ENCODE assay signal across 9 cellular contexts in the genomic region with DNA sequence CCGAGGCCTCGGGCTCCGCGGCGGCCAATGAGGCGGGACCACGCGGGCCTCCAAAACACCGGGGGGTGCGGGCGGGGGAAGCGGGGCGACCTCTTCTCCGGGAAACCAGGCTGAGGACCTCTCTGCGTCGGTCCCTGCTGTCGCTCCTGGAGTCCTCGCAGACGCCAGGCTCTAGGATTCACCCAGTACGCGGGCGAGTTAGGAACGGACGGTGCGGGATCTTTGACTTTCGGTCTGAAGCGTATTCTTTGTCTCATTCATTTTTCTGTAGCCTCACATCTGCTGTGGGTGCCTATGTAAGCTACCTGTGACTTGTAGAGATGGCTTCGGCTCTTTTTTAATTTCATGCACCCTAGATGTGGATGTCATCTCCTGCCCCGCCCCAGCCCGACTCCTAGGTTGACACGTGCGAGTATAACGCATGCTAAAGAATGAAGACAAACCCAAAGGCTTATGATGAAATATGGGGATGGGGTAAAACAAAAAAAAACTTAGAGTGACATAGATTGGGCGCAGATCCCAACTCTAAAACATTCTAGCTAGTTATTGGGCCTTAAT. TPM values are rescaled to one million over a fixed set of nuclear protein-coding genes. Genes with fewer than 3 reads are reported as not detected.
DNase-seq lines count a peak whose midpoint lies in the region; ATAC-seq and TF ChIP-seq lines count a peak whose summit lies in the region.
"Had no signal": no experiment of that assay in that cellular context is flagged by ENCODE, and none has a peak within 500 bp of the region (broad histone marks: within the 10 kb centered on the region; RNA-seq: fewer than 3 reads in every experiment).

No MANE protein-coding gene starts in this region.

- no peaks in the 10 kb centered on the region for H4K20me1 ChIP-seq in neural cell (ENCODE audit: insufficient read depth)

- H3K79me2 ChIP-seq in neural cell (replicated peaks; ENCODE audit: insufficient read depth, low read length): no peaks in the 10 kb centered on the region

- peak overlapping the region; percentile 54 for H3K4me2 ChIP-seq in neural cell (ENCODE audit: low read length)

- no peak for TF ChIP-seq EP300 in neural cell (conservative IDR thresholded peaks at IDR 0.05; ENCODE audit: poor library complexity, severe bottlenecking)

- H3K27me3 ChIP-seq in colonic mucosa: no peaks in the 10 kb centered on the region
- peaks cover 16% of the 10 kb centered on the region for H3K27me3 ChIP-seq in neural cell (ENCODE audit: insufficient read depth, low read depth, low read length)

- peak overlapping the region; percentile 56 for H2AFZ ChIP-seq in neural cell (ENCODE audit: low read depth, low read length)

- no peaks in the 10 kb centered on the region for H3F3A ChIP-seq in neural cell (ENCODE audit: insufficient read depth, low read length, poor library complexity, severe bottlenecking)

- peaks cover 3% of the 10 kb centered on the region for H3K4me1 ChIP-seq in colonic mucosa

- no peak overlapping the region for H3K27ac ChIP-seq in colonic mucosa
- H3K27ac ChIP-seq in neural cell (ENCODE audit: low read length): no peak overlapping the region
- H3K27ac ChIP-seq: 22Rv1 had no signal

- H3K9me3 ChIP-seq in colonic mucosa: no peaks in the 10 kb centered on the region
- H3K9me3 ChIP-seq in neural cell (ENCODE audit: low read length): no peaks in the 10 kb centered on the region

- intact Hi-C loops in colonic mucosa (cut with DNase I): no loop called here

- ATAC-seq in HG02678 (IDR thresholded peaks at IDR 0.05; ENCODE audit: unreplicated experiment): peak; percentile 9
- ATAC-seq in GM18520 (IDR thresholded peaks at IDR 0.05; ENCODE audit: unreplicated experiment): no peak

- TF ChIP-seq POLR2A in Raji (IDR thresholded peaks at IDR 0.05; ENCODE audit: insufficient read depth, low read depth, low read length): 0 out of 2 replicates have a peak, but pooled peaks have one; percentile 22

- H3K9ac ChIP-seq in colonic mucosa (ENCODE audit: low read depth in 2 of 2, low read length in 2 of 2) (peak overlapping the region; percentile 63 to 65), neural cell (ENCODE audit: low read length) (peak overlapping the region; percentile 56)

- no peaks in the 10 kb centered on the region for H3K36me3 ChIP-seq in colonic mucosa
- no peaks in the 10 kb centered on the region for H3K36me3 ChIP-seq in neural cell (ENCODE audit: insufficient read depth, low read length)

- H3K9me2 ChIP-seq in neural cell (ENCODE audit: insufficient read depth, low read length): no peaks in the 10 kb centered on the region

- peak overlapping the region; percentile 90 for H3K4me3 ChIP-seq in colonic mucosa
- H3K4me3 ChIP-seq in neural cell (ENCODE audit: low read length): peak overlapping the region; percentile 95

- peak; percentile 84 for DNase-seq in DMS53 (lab: John Stamatoyannopoulos, UW)
- DNase-seq in DMS53 treated with DMSO at 0.1 percent for 48 hours (lab: John Stamatoyannopoulos, UW; ENCODE audit: unreplicated experiment): no peak
- no peak for DNase-seq in colonic mucosa
- DNase-seq in T-helper 9 cell: no peak

- TF ChIP-seq RAD21 in neural cell (conservative IDR thresholded peaks at IDR 0.05): no peak

- TF ChIP-seq CTCF in colonic mucosa (IDR thresholded peaks at IDR 0.05) (no peak), neural cell (IDR thresholded peaks at IDR 0.05; ENCODE audit: poor library complexity, severe bottlenecking) (no peak)

TF ChIP-seq in neural cell, 6 proteins besides CTCF, POLR2A, EP300 and RAD21:
- TF ChIP-seq SMC3 (conservative IDR thresholded peaks at IDR 0.05; ENCODE audit: poor library complexity) (no peak), MXI1 (conservative IDR thresholded peaks at IDR 0.05; ENCODE audit: poor library complexity, severe bottlenecking) (peak; percentile 10), EZH2 (IDR thresholded peaks at IDR 0.05; ENCODE audit: borderline replicate concordance, insufficient read depth, low read length, poor library complexity, severe bottlenecking) (no peak), TAF1 (IDR thresholded peaks at IDR 0.05; ENCODE audit: low read depth) (no peak), POLR2AphosphoS5 (IDR thresholded peaks at IDR 0.05) (no peak)
- TF ChIP-seq, protein P1, sequence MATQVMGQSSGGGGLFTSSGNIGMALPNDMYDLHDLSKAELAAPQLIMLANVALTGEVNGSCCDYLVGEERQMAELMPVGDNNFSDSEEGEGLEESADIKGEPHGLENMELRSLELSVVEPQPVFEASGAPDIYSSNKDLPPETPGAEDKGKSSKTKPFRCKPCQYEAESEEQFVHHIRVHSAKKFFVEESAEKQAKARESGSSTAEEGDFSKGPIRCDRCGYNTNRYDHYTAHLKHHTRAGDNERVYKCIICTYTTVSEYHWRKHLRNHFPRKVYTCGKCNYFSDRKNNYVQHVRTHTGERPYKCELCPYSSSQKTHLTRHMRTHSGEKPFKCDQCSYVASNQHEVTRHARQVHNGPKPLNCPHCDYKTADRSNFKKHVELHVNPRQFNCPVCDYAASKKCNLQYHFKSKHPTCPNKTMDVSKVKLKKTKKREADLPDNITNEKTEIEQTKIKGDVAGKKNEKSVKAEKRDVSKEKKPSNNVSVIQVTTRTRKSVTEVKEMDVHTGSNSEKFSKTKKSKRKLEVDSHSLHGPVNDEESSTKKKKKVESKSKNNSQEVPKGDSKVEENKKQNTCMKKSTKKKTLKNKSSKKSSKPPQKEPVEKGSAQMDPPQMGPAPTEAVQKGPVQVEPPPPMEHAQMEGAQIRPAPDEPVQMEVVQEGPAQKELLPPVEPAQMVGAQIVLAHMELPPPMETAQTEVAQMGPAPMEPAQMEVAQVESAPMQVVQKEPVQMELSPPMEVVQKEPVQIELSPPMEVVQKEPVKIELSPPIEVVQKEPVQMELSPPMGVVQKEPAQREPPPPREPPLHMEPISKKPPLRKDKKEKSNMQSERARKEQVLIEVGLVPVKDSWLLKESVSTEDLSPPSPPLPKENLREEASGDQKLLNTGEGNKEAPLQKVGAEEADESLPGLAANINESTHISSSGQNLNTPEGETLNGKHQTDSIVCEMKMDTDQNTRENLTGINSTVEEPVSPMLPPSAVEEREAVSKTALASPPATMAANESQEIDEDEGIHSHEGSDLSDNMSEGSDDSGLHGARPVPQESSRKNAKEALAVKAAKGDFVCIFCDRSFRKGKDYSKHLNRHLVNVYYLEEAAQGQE (IDR thresholded peaks at IDR 0.05; ENCODE audit: borderline replicate concordance): no peak
TF ChIP-seq in neural cell: peak in this region for 1.

RNA-seq across cellular contexts. Expression of gene ERO1B, which starts 0.5 kb away (rescaled TPM):
- total RNA-seq in colonic mucosa: 1 to 10 TPM; 2.3 to 2.7 TPM
- polyA plus RNA-seq in neural cell: 2.7 and 3.9 TPM in 2 replicates
- polyA minus RNA-seq in neural cell: 2.9 and 4.3 TPM in 2 replicates
